ENCODE assay signal across 1 cellular context in genomic region chr16:88150456-88151140, GRCh38.
TF ChIP-seq lines count a peak whose summit lies in the region.
"Not testable (repeated sequence)": the region's sequence is repeated elsewhere in the genome, so short reads cannot be mapped to it uniquely, and the experiment has no call there.

No MANE protein-coding gene starts in this region.

TF ChIP-seq in HepG2, 621 proteins besides CTCF, POLR2A, EP300 and RAD21 (continued from another document and continues in another):
- TF ChIP-seq ZNF687 (CRISPR knock-in tag; IDR thresholded peaks at IDR 0.05) (peak; percentile 59), ZNF574 (CRISPR knock-in tag; IDR thresholded peaks at IDR 0.05) (peak; percentile 56; the same call in 1 of the 2 replicates), TFAP4 (IDR thresholded peaks at IDR 0.05; ENCODE audit: borderline replicate concordance, low read depth) (peak; percentile 28; the same call in 1 of the 2 replicates), MED1 (CRISPR knock-in tag; IDR thresholded peaks at IDR 0.05) (peak; percentile 80), ZNF331 (CRISPR knock-in tag; IDR thresholded peaks at IDR 0.05) (peak; percentile 20; the same call in 1 of the 2 replicates), MAZ (IDR thresholded peaks at IDR 0.05; ENCODE audit: borderline replicate concordance, low read depth, low read length) (0 out of 2 replicates have a peak, but pooled peaks have one; percentile 17), TARDBP (CRISPR knock-in tag; IDR thresholded peaks at IDR 0.05) (peak; percentile 63; the same call in 1 of the 2 replicates), NR2F6 (IDR thresholded peaks at IDR 0.05) (peak; percentile 32; the same call in 1 of the 2 replicates), NR2F6 (CRISPR knock-in tag; IDR thresholded peaks at IDR 0.05) (peak; percentile 86), SAP130 (CRISPR knock-in tag; IDR thresholded peaks at IDR 0.05; ENCODE audit: low read depth) (peak; percentile 71), HNF1B (CRISPR knock-in tag; IDR thresholded peaks at IDR 0.05) (0 out of 2 replicates have a peak, but pooled peaks have one; percentile 52), THAP11 (CRISPR knock-in tag; IDR thresholded peaks at IDR 0.05) (peak; percentile 46; the same call in 1 of the 2 replicates), PHF20 (CRISPR knock-in tag; IDR thresholded peaks at IDR 0.05) (peak; percentile 38; the same call in 1 of the 2 replicates), NCOR1 (IDR thresholded peaks at IDR 0.05; ENCODE audit: borderline replicate concordance, low read length) (peak; percentile 76), ASH2L (IDR thresholded peaks at IDR 0.05; ENCODE audit: insufficient read length, low read depth, low read length) (peak; percentile 35), PAXIP1 (CRISPR knock-in tag; conservative IDR thresholded peaks at IDR 0.05) (peak; percentile 88), GABPB1 (CRISPR knock-in tag; IDR thresholded peaks at IDR 0.05) (peak; percentile 41), ZNF350 (CRISPR knock-in tag; IDR thresholded peaks at IDR 0.05; ENCODE audit: borderline replicate concordance, low read depth) (peak; percentile 77; the same call in 1 of the 2 replicates), POGZ (CRISPR knock-in tag; IDR thresholded peaks at IDR 0.05) (peak; percentile 78), ZBTB34 (CRISPR knock-in tag; IDR thresholded peaks at IDR 0.05) (peak; percentile 91), MYC (CRISPR knock-in tag; IDR thresholded peaks at IDR 0.05; ENCODE audit: borderline replicate concordance) (peak; percentile 24; the same call in 1 of the 2 replicates), SOX6 (CRISPR knock-in tag; IDR thresholded peaks at IDR 0.05) (peak; percentile 84), BCL6 (CRISPR knock-in tag; IDR thresholded peaks at IDR 0.05) (peak; percentile 82), TCF12 (CRISPR knock-in tag; IDR thresholded peaks at IDR 0.05) (0 out of 2 replicates have a peak, but pooled peaks have one; percentile 26), NR2F1 (CRISPR knock-in tag; IDR thresholded peaks at IDR 0.05) (0 out of 4 replicates have a peak, but pooled peaks have one; percentile 17 to 43), ZBTB7B (CRISPR knock-in tag; IDR thresholded peaks at IDR 0.05) (peak; percentile 94), ESRRA (CRISPR knock-in tag; IDR thresholded peaks at IDR 0.05; ENCODE audit: low read depth) (0 out of 2 replicates have a peak, but pooled peaks have one; percentile 44), SMAD3 (CRISPR knock-in tag; IDR thresholded peaks at IDR 0.05) (0 out of 2 replicates have a peak, but pooled peaks have one; percentile 20), RCOR2 (CRISPR knock-in tag; IDR thresholded peaks at IDR 0.05) (0 out of 2 replicates have a peak, but pooled peaks have one; percentile 46), HIC2 (CRISPR knock-in tag; IDR thresholded peaks at IDR 0.05; ENCODE audit: low read depth) (peak; percentile 28; the same call in 1 of the 2 replicates), FOXP4 (CRISPR knock-in tag; IDR thresholded peaks at IDR 0.05) (peak; percentile 23; the same call in 1 of the 2 replicates), YEATS4 (CRISPR knock-in tag; IDR thresholded peaks at IDR 0.05; ENCODE audit: borderline replicate concordance) (peak; percentile 53; the same call in 1 of the 2 replicates), ZMYM4 (CRISPR knock-in tag; IDR thresholded peaks at IDR 0.05) (peak; percentile 71), KDM6A (CRISPR knock-in tag; IDR thresholded peaks at IDR 0.05; ENCODE audit: low read depth) (peak; percentile 63), NFYB (CRISPR knock-in tag; IDR thresholded peaks at IDR 0.05) (peak; percentile 65), ZNF18 (CRISPR knock-in tag; IDR thresholded peaks at IDR 0.05; ENCODE audit: insufficient replicate concordance) (peak; percentile 38), CBX5 (CRISPR knock-in tag; IDR thresholded peaks at IDR 0.05; ENCODE audit: borderline replicate concordance) (peak; percentile 62; the same call in 1 of the 2 replicates), ZNF878 (CRISPR knock-in tag; IDR thresholded peaks at IDR 0.05) (peak; percentile 26; the same call in 1 of the 2 replicates)
- not testable (repeated sequence) for TF ChIP-seq MAZ (CRISPR knock-in tag; IDR thresholded peaks at IDR 0.05; ENCODE audit: low read depth); SOX6 (IDR thresholded peaks at IDR 0.05); TCF12 (IDR thresholded peaks at IDR 0.05)
